Comparison of ENCODE assay signal across 15 cellular contexts in genomic region chr14:24071836-24072420, GRCh38. TPM values are rescaled to one million over a fixed set of nuclear protein-coding genes. Genes with fewer than 3 reads are reported as not detected.
"Had no signal": no experiment of that assay in that cellular context is flagged by ENCODE, and none has a peak within 500 bp of the region (broad histone marks: within the 10 kb centered on the region; RNA-seq: fewer than 3 reads in every experiment).

No MANE protein-coding gene starts in this region.

- H3K27ac ChIP-seq: adrenal gland, gastrocnemius medialis, heart right ventricle, tibial artery, uterus had no signal

- H3K4me1 ChIP-seq: adrenal gland, gastrocnemius medialis, uterus had no signal

- DNase-seq: activated CD4-positive, alpha-beta T cell treated with anti-CD3 and anti-CD28 coated beads, Interleukin-2, amount 50 U/mL, for 4 hours; activated CD4-positive, CD25-positive, alpha-beta regulatory T cell treated with anti-CD3 and anti-CD28 coated beads, Interleukin-2, amount 50 U/mL, for 72 hours; activated T-cell treated with anti-CD3 and anti-CD28 coated beads, Interleukin-2, amount 50 U/mL, for 1 hour; adrenal gland; erythroblast; gastrocnemius medialis; heart right ventricle; mammary epithelial cell; naive thymus-derived CD8-positive, alpha-beta T cell; tibial artery; uterus had no signal

- H3K27me3 ChIP-seq: adrenal gland, uterus had no signal

- H3K4me3 ChIP-seq: adrenal gland, gastrocnemius medialis, heart right ventricle, uterus had no signal

- ATAC-seq: gastrocnemius medialis; naive thymus-derived CD8-positive, alpha-beta T cell; stimulated activated memory B cell treated with anti-CD40 and anti-IgM and Interleukin-4, amounts not matched to agents 10 μg/mL and 1 μg/mL and 100 μg/mL, for 72 hours had no signal

- H3K9me3 ChIP-seq: adrenal gland, gastrocnemius medialis, heart right ventricle, tibial artery, uterus had no signal

- H3K36me3 ChIP-seq: adrenal gland, gastrocnemius medialis, heart right ventricle, tibial artery, uterus had no signal

RNA-seq across cellular contexts. Expression of gene CPNE6, which starts 0.6 kb away (rescaled TPM):
- total RNA-seq: activated T-helper 2 cell treated with anti-CD3 and anti-CD28 coated beads, Interferon-gamma antibody, Interleukin-2, Interleukin-4, amounts not matched to agents 10 μg/mL and 5 μg/mL and 100 μg/mL, durations not matched to agents 14 hours and 24 hours and 36 hours; dermis microvascular lymphatic vessel endothelial cell; gastrocnemius medialis; mammary epithelial cell; mononuclear cell; naive thymus-derived CD8-positive, alpha-beta T cell had no signal
- polyA plus RNA-seq: heart right ventricle; mammary epithelial cell; naive thymus-derived CD8-positive, alpha-beta T cell had no signal
